Comparison of ENCODE assay signal across 7 cellular contexts in the genomic region with DNA sequence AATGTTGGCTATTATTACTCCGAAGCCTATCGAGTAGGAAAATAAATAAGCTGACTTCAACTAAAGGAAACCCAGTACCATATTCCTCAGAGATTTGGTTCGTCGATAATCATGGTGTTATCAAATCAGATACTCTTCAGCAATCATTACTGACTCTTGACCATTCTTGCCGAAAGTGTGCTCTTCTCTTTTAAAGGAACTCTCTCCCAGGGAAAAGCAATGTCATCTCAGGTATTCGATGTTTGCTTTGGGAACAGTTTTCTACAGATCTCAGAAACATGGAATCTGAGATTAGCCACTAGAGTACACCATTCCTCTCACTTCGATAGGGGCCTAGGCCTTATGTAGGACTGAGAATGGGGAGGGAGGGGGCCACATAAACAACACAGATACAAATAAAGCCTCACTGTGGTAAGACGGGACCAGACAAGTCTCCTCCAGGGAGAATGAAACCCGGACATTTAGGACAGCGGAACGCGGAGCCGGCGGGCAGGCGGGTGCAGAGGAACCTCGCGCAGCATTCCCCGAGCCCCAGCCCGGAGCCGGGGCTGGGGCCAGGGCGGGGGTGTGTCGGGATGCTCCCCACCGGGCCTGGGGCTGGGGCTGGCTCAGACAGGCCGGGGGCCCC. TPM values are rescaled to one million over a fixed set of nuclear protein-coding genes. Genes with fewer than 3 reads are reported as not detected.
DNase-seq lines count a peak whose midpoint lies in the region; ATAC-seq and TF ChIP-seq lines count a peak whose summit lies in the region.

No MANE protein-coding gene starts in this region.

- H4K8ac ChIP-seq in trophoblast cell (ENCODE audit: low read depth, low read length): peak overlapping the region; percentile 61

- H3K18ac ChIP-seq in trophoblast cell (ENCODE audit: low read length): no peak overlapping the region

- H3K4me1 ChIP-seq in heart right ventricle: peaks cover 0 to 61% (median 43%) of the 10 kb centered on the region in 9 donors
- peaks cover 0 to 3% of the 10 kb centered on the region in 2 experiments for H3K4me1 ChIP-seq in trophoblast cell (ENCODE audit: control insufficient read depth in 1 of 2, insufficient read depth in 2 of 2, low read length in 2 of 2)

- H3K14ac ChIP-seq in trophoblast cell (ENCODE audit: low read length): peak overlapping the region; percentile 43

- H3K27me3 ChIP-seq in heart right ventricle (no peaks in the 10 kb centered on the region), trophoblast cell (ENCODE audit: insufficient read depth, low read length) (no peaks in the 10 kb centered on the region)

- peaks cover 21% of the 10 kb centered on the region for H3K79me1 ChIP-seq in trophoblast cell (ENCODE audit: low read length)

- H3K36me3 ChIP-seq in heart right ventricle (peaks cover 0 to 21% (median 0%) of the 10 kb centered on the region in 9 donors), trophoblast cell (ENCODE audit: control insufficient read depth in 1 of 2, insufficient read depth in 2 of 2, low read length in 2 of 2) (peaks cover 0 to 2% of the 10 kb centered on the region in 2 experiments)

- no peak overlapping the region for H2AK5ac ChIP-seq in trophoblast cell (ENCODE audit: low read length)

- H3K4me3 Mint-ChIP-seq in activated T-helper 2 cell treated with anti-CD3 and anti-CD28 coated beads, Interferon-gamma antibody, Interleukin-2, Interleukin-4, amounts not matched to agents 10 μg/mL and 5 μg/mL and 100 μg/mL, durations not matched to agents 14 hours and 24 hours and 36 hours (ENCODE audit: low read depth): peak overlapping the region; percentile 100

- peaks cover 6% of the 10 kb centered on the region for H3K9me3 Mint-ChIP-seq in activated T-helper 2 cell treated with anti-CD3 and anti-CD28 coated beads, Interferon-gamma antibody, Interleukin-2, Interleukin-4, amounts not matched to agents 10 μg/mL and 5 μg/mL and 100 μg/mL, durations not matched to agents 14 hours and 24 hours and 36 hours

- peak overlapping the region; percentile 82 to 97 (median 94) for H3K27ac ChIP-seq in heart right ventricle
- H3K27ac ChIP-seq in trophoblast cell (ENCODE audit: low read depth, low read length): peak overlapping the region; percentile 91

- H2BK5ac ChIP-seq in trophoblast cell (ENCODE audit: low read depth, low read length, poor library complexity): peak overlapping the region; percentile 53

- intact Hi-C loops in activated T-helper 2 cell treated with anti-CD3 and anti-CD28 coated beads, Interferon-gamma antibody, Interleukin-2, Interleukin-4, amounts not matched to agents 10 μg/mL and 5 μg/mL and 100 μg/mL, durations not matched to agents 14 hours and 24 hours and 36 hours (cut with micrococcal nuclease): loop anchor here (2.0 to 10.0 kb wide), 5 partner anchors 129 to 1401 kb away; a partner anchor contains a TSS
- intact Hi-C loops in heart right ventricle (cut with DNase I): loop anchor here in 9 of 10 donors (1.0 to 10.0 kb wide), 11 partner anchors 49 to 385 kb away; a partner anchor contains a TSS

- peaks cover 60% of the 10 kb centered on the region for H3K36me3 Mint-ChIP-seq in activated T-helper 2 cell treated with anti-CD3 and anti-CD28 coated beads, Interferon-gamma antibody, Interleukin-2, Interleukin-4, amounts not matched to agents 10 μg/mL and 5 μg/mL and 100 μg/mL, durations not matched to agents 14 hours and 24 hours and 36 hours (ENCODE audit: low read depth)

- H3K27me3 Mint-ChIP-seq in activated T-helper 2 cell treated with anti-CD3 and anti-CD28 coated beads, Interferon-gamma antibody, Interleukin-2, Interleukin-4, amounts not matched to agents 10 μg/mL and 5 μg/mL and 100 μg/mL, durations not matched to agents 14 hours and 24 hours and 36 hours (ENCODE audit: low read depth): no peaks in the 10 kb centered on the region

- TF ChIP-seq CTCF in heart right ventricle (IDR thresholded peaks at IDR 0.05): no peak

- peak overlapping the region; percentile 13 for H2BK120ac ChIP-seq in trophoblast cell (ENCODE audit: insufficient read depth, low read length, poor library complexity)

- H4K12ac ChIP-seq in trophoblast cell (ENCODE audit: low read depth, low read length): peak overlapping the region; percentile 71

- peak overlapping the region; percentile 50 for H3K4me2 ChIP-seq in trophoblast cell (ENCODE audit: low read length)

- DNase-seq in ELR (ENCODE audit: low read depth): peak; percentile 47
- no peak for DNase-seq in Jurkat, Clone E6-1 (ENCODE audit: low read depth, low spot score)
- no peak for DNase-seq in activated T-helper 2 cell treated with anti-CD3 and anti-CD28 coated beads, Interferon-gamma antibody, Interleukin-2, Interleukin-4, amounts not matched to agents 10 μg/mL and 5 μg/mL and 100 μg/mL, durations not matched to agents 14 hours and 24 hours and 36 hours (ENCODE audit: low spot score)
- peak in 1 of 2 donors; percentile 20 for DNase-seq in heart right ventricle
- DNase-seq in trophoblast cell: peak; percentile 38 to 61
- DNase-seq in MV-4-11 (lab: John Stamatoyannopoulos, UW): no peak

- H3K4me1 Mint-ChIP-seq in activated T-helper 2 cell treated with anti-CD3 and anti-CD28 coated beads, Interferon-gamma antibody, Interleukin-2, Interleukin-4, amounts not matched to agents 10 μg/mL and 5 μg/mL and 100 μg/mL, durations not matched to agents 14 hours and 24 hours and 36 hours (ENCODE audit: low read depth): peaks cover 52% of the 10 kb centered on the region

- peak overlapping the region; percentile 77 for H2AFZ ChIP-seq in trophoblast cell (ENCODE audit: insufficient read depth, low read length, poor library complexity)

- H3K9ac ChIP-seq in trophoblast cell (ENCODE audit: low read length): peak overlapping the region; percentile 44

- peak overlapping the region; percentile 29 for H4K91ac ChIP-seq in trophoblast cell (ENCODE audit: low read depth, low read length)

- peak overlapping the region; percentile 96 for H3K27ac Mint-ChIP-seq in activated T-helper 2 cell treated with anti-CD3 and anti-CD28 coated beads, Interferon-gamma antibody, Interleukin-2, Interleukin-4, amounts not matched to agents 10 μg/mL and 5 μg/mL and 100 μg/mL, durations not matched to agents 14 hours and 24 hours and 36 hours

- no peak overlapping the region for H2BK12ac ChIP-seq in trophoblast cell (ENCODE audit: low read length)

- no peak overlapping the region for H3K23ac ChIP-seq in trophoblast cell (ENCODE audit: low read length)

- 2% methylated on average over 24 of the region's 24 CpGs for WGBS in heart right ventricle, 2 donors
- WGBS in trophoblast cell (ENCODE audit: extremely low coverage, insufficient coverage, insufficient read length): no CpG with 5 or more reads among the region's 24 CpGs

- peaks cover 23% of the 10 kb centered on the region for H3K79me2 ChIP-seq in trophoblast cell (ENCODE audit: control insufficient read depth, insufficient read depth, low read length, poor library complexity)

- H3K9me3 ChIP-seq in heart right ventricle: no peaks in the 10 kb centered on the region
- no peaks in the 10 kb centered on the region for H3K9me3 ChIP-seq in trophoblast cell (ENCODE audit: insufficient read depth, low read depth, low read length)

- peak; percentile 3 for ATAC-seq in GM21447 (IDR thresholded peaks at IDR 0.05; ENCODE audit: unreplicated experiment)
- peak in 5 of 8 donors; percentile 2 to 43 (median 8) for ATAC-seq in heart right ventricle

- peak overlapping the region; percentile 72 for H3K4ac ChIP-seq in trophoblast cell (ENCODE audit: low read depth, low read length)

- H3K4me3 ChIP-seq in Jurkat, Clone E6-1 (ENCODE audit: low read length): peak overlapping the region; percentile 71
- H3K4me3 ChIP-seq in heart right ventricle (peak overlapping the region; percentile 75 to 99 (median 92)), trophoblast cell (ENCODE audit: low read depth, low read length) (peak overlapping the region; percentile 86)

RNA-seq across cellular contexts. Expression of a gene that starts 0.6 kb away (rescaled TPM):
- 42.5 TPM for polyA plus RNA-seq in Jurkat, Clone E6-1 (2012; ENCODE audit: insufficient read depth, insufficient read length)
- total RNA-seq in activated T-helper 2 cell treated with anti-CD3 and anti-CD28 coated beads, Interferon-gamma antibody, Interleukin-2, Interleukin-4, amounts not matched to agents 10 μg/mL and 5 μg/mL and 100 μg/mL, durations not matched to agents 14 hours and 24 hours and 36 hours: 45.8 and 49.9 TPM in 2 replicates
- total RNA-seq in heart right ventricle: 10 to 100 TPM; 11.7 to 25.9 (median 20.8) TPM
- polyA plus RNA-seq in heart right ventricle: 1 to 10 TPM; 4.7 to 8.5 TPM
- polyA plus RNA-seq in trophoblast cell (2013): 20.7 and 23.2 TPM in 2 replicates

RNA-seq across cellular contexts. Expression of a gene that starts 4.2 kb away (rescaled TPM):
- 1,188 TPM for polyA plus RNA-seq in Jurkat, Clone E6-1 (2012; ENCODE audit: insufficient read depth, insufficient read length)
- 446 and 466 TPM in 2 replicates for total RNA-seq in activated T-helper 2 cell treated with anti-CD3 and anti-CD28 coated beads, Interferon-gamma antibody, Interleukin-2, Interleukin-4, amounts not matched to agents 10 μg/mL and 5 μg/mL and 100 μg/mL, durations not matched to agents 14 hours and 24 hours and 36 hours
- 100 to 1,000 TPM in 1 of 10 donors, 10 to 100 TPM in 9; 37.1 to 106 (median 49.4) TPM for total RNA-seq in heart right ventricle
- 100 to 1,000 TPM in 1 of 2 donors, 10 to 100 TPM in 1; 34.8 to 211 TPM for polyA plus RNA-seq in heart right ventricle
- 487 and 507 TPM in 2 replicates for polyA plus RNA-seq in trophoblast cell (2013)

RNA-seq across cellular contexts. Expression of a gene that starts 51.6 kb away (rescaled TPM):
- polyA plus RNA-seq in Jurkat, Clone E6-1 (2012; ENCODE audit: insufficient read depth, insufficient read length): 23.6 TPM
- total RNA-seq in activated T-helper 2 cell treated with anti-CD3 and anti-CD28 coated beads, Interferon-gamma antibody, Interleukin-2, Interleukin-4, amounts not matched to agents 10 μg/mL and 5 μg/mL and 100 μg/mL, durations not matched to agents 14 hours and 24 hours and 36 hours: 27.1 and 28.8 TPM in 2 replicates
- 10 to 100 TPM; 31.2 to 37.4 (median 35.5) TPM for total RNA-seq in heart right ventricle
- 10 to 100 TPM; 29.0 to 29.4 TPM for polyA plus RNA-seq in heart right ventricle
- polyA plus RNA-seq in trophoblast cell (2013): 57.9 and 58.3 TPM in 2 replicates

Comparison
In these comparisons a context has a peak if more than half of its experiments do, and no peak if none do; other contexts are left out.
1. DNase-seq: peak in ELR (single experiment) and trophoblast cell (2 of 2); none in Jurkat, Clone E6-1 (single experiment), activated T-helper 2 cell treated with anti-CD3 and anti-CD28 coated beads, Interferon-gamma antibody, Interleukin-2, Interleukin-4, amounts not matched to agents 10 μg/mL and 5 μg/mL and 100 μg/mL, durations not matched to agents 14 hours and 24 hours and 36 hours (single experiment) and MV-4-11 (single experiment).
2. Peak in every context shown above with its lines, with median percentiles within 50 percentile points of each other: H3K4me3 ChIP-seq.